1 cellular context compared by ENCODE assay signal in the genomic region with DNA sequence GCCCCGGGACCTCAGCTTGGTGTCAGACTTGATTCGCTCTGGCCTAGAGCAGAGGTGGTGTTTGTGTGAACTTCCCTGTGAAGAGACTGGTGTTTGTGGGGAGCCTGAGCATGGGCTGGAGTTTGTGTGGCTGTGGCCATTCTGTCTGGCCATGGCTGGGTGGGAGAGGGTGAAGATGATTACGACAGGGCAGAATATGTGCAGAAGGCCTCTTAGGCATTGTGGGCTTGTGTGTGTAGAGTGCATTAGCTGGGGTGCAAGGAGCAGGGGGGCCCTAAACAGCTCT.
TF ChIP-seq lines count a peak whose summit lies in the region.

No MANE protein-coding gene starts in this region.

TF ChIP-seq in WTC11, 78 proteins besides CTCF, POLR2A, EP300 and RAD21:
- TF ChIP-seq, protein P1, sequence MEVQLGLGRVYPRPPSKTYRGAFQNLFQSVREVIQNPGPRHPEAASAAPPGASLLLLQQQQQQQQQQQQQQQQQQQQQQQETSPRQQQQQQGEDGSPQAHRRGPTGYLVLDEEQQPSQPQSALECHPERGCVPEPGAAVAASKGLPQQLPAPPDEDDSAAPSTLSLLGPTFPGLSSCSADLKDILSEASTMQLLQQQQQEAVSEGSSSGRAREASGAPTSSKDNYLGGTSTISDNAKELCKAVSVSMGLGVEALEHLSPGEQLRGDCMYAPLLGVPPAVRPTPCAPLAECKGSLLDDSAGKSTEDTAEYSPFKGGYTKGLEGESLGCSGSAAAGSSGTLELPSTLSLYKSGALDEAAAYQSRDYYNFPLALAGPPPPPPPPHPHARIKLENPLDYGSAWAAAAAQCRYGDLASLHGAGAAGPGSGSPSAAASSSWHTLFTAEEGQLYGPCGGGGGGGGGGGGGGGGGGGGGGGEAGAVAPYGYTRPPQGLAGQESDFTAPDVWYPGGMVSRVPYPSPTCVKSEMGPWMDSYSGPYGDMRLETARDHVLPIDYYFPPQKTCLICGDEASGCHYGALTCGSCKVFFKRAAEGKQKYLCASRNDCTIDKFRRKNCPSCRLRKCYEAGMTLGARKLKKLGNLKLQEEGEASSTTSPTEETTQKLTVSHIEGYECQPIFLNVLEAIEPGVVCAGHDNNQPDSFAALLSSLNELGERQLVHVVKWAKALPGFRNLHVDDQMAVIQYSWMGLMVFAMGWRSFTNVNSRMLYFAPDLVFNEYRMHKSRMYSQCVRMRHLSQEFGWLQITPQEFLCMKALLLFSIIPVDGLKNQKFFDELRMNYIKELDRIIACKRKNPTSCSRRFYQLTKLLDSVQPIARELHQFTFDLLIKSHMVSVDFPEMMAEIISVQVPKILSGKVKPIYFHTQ (CRISPR knock-in tag; IDR thresholded peaks at IDR 0.05): no peak
- TF ChIP-seq ZNF219 (CRISPR knock-in tag; IDR thresholded peaks at IDR 0.05; ENCODE audit: borderline replicate concordance) (no peak), ZNF671 (CRISPR knock-in tag; IDR thresholded peaks at IDR 0.05) (no peak), NFE2L1 (CRISPR knock-in tag; IDR thresholded peaks at IDR 0.05) (no peak), ZNF317 (CRISPR knock-in tag; IDR thresholded peaks at IDR 0.05; ENCODE audit: borderline replicate concordance, low read depth) (no peak)
- TF ChIP-seq, protein P2, sequence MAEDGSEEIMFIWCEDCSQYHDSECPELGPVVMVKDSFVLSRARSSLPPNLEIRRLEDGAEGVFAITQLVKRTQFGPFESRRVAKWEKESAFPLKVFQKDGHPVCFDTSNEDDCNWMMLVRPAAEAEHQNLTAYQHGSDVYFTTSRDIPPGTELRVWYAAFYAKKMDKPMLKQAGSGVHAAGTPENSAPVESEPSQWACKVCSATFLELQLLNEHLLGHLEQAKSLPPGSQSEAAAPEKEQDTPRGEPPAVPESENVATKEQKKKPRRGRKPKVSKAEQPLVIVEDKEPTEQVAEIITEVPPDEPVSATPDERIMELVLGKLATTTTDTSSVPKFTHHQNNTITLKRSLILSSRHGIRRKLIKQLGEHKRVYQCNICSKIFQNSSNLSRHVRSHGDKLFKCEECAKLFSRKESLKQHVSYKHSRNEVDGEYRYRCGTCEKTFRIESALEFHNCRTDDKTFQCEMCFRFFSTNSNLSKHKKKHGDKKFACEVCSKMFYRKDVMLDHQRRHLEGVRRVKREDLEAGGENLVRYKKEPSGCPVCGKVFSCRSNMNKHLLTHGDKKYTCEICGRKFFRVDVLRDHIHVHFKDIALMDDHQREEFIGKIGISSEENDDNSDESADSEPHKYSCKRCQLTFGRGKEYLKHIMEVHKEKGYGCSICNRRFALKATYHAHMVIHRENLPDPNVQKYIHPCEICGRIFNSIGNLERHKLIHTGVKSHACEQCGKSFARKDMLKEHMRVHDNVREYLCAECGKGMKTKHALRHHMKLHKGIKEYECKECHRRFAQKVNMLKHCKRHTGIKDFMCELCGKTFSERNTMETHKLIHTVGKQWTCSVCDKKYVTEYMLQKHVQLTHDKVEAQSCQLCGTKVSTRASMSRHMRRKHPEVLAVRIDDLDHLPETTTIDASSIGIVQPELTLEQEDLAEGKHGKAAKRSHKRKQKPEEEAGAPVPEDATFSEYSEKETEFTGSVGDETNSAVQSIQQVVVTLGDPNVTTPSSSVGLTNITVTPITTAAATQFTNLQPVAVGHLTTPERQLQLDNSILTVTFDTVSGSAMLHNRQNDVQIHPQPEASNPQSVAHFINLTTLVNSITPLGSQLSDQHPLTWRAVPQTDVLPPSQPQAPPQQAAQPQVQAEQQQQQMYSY (CRISPR knock-in tag; IDR thresholded peaks at IDR 0.05): no peak
- TF ChIP-seq, protein P3, sequence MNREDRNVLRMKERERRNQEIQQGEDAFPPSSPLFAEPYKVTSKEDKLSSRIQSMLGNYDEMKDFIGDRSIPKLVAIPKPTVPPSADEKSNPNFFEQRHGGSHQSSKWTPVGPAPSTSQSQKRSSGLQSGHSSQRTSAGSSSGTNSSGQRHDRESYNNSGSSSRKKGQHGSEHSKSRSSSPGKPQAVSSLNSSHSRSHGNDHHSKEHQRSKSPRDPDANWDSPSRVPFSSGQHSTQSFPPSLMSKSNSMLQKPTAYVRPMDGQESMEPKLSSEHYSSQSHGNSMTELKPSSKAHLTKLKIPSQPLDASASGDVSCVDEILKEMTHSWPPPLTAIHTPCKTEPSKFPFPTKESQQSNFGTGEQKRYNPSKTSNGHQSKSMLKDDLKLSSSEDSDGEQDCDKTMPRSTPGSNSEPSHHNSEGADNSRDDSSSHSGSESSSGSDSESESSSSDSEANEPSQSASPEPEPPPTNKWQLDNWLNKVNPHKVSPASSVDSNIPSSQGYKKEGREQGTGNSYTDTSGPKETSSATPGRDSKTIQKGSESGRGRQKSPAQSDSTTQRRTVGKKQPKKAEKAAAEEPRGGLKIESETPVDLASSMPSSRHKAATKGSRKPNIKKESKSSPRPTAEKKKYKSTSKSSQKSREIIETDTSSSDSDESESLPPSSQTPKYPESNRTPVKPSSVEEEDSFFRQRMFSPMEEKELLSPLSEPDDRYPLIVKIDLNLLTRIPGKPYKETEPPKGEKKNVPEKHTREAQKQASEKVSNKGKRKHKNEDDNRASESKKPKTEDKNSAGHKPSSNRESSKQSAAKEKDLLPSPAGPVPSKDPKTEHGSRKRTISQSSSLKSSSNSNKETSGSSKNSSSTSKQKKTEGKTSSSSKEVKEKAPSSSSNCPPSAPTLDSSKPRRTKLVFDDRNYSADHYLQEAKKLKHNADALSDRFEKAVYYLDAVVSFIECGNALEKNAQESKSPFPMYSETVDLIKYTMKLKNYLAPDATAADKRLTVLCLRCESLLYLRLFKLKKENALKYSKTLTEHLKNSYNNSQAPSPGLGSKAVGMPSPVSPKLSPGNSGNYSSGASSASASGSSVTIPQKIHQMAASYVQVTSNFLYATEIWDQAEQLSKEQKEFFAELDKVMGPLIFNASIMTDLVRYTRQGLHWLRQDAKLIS (CRISPR knock-in tag; IDR thresholded peaks at IDR 0.05; ENCODE audit: borderline replicate concordance): no peak
- TF ChIP-seq, protein P4, sequence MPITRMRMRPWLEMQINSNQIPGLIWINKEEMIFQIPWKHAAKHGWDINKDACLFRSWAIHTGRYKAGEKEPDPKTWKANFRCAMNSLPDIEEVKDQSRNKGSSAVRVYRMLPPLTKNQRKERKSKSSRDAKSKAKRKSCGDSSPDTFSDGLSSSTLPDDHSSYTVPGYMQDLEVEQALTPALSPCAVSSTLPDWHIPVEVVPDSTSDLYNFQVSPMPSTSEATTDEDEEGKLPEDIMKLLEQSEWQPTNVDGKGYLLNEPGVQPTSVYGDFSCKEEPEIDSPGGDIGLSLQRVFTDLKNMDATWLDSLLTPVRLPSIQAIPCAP (CRISPR knock-in tag; IDR thresholded peaks at IDR 0.05): no peak
- TF ChIP-seq, protein P5, sequence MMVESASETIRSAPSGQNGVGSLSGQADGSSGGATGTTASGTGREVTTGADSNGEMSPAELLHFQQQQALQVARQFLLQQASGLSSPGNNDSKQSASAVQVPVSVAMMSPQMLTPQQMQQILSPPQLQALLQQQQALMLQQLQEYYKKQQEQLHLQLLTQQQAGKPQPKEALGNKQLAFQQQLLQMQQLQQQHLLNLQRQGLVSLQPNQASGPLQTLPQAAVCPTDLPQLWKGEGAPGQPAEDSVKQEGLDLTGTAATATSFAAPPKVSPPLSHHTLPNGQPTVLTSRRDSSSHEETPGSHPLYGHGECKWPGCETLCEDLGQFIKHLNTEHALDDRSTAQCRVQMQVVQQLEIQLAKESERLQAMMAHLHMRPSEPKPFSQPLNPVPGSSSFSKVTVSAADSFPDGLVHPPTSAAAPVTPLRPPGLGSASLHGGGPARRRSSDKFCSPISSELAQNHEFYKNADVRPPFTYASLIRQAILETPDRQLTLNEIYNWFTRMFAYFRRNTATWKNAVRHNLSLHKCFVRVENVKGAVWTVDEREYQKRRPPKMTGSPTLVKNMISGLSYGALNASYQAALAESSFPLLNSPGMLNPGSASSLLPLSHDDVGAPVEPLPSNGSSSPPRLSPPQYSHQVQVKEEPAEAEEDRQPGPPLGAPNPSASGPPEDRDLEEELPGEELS (CRISPR knock-in tag; IDR thresholded peaks at IDR 0.05): no peak
- TF ChIP-seq, protein P6, sequence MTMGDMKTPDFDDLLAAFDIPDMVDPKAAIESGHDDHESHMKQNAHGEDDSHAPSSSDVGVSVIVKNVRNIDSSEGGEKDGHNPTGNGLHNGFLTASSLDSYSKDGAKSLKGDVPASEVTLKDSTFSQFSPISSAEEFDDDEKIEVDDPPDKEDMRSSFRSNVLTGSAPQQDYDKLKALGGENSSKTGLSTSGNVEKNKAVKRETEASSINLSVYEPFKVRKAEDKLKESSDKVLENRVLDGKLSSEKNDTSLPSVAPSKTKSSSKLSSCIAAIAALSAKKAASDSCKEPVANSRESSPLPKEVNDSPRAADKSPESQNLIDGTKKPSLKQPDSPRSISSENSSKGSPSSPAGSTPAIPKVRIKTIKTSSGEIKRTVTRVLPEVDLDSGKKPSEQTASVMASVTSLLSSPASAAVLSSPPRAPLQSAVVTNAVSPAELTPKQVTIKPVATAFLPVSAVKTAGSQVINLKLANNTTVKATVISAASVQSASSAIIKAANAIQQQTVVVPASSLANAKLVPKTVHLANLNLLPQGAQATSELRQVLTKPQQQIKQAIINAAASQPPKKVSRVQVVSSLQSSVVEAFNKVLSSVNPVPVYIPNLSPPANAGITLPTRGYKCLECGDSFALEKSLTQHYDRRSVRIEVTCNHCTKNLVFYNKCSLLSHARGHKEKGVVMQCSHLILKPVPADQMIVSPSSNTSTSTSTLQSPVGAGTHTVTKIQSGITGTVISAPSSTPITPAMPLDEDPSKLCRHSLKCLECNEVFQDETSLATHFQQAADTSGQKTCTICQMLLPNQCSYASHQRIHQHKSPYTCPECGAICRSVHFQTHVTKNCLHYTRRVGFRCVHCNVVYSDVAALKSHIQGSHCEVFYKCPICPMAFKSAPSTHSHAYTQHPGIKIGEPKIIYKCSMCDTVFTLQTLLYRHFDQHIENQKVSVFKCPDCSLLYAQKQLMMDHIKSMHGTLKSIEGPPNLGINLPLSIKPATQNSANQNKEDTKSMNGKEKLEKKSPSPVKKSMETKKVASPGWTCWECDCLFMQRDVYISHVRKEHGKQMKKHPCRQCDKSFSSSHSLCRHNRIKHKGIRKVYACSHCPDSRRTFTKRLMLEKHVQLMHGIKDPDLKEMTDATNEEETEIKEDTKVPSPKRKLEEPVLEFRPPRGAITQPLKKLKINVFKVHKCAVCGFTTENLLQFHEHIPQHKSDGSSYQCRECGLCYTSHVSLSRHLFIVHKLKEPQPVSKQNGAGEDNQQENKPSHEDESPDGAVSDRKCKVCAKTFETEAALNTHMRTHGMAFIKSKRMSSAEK (CRISPR knock-in tag; IDR thresholded peaks at IDR 0.05; ENCODE audit: borderline replicate concordance): no peak
